In genomic region chr19:15378529-15379082, GRCh38 we compare ENCODE assay signal across 8 cellular contexts. TPM values are rescaled to one million over a fixed set of nuclear protein-coding genes. Genes with fewer than 3 reads are reported as not detected.
DNase-seq lines count a peak whose midpoint lies in the region; ATAC-seq, FAIRE-seq and TF ChIP-seq lines count a peak whose summit lies in the region.

No MANE protein-coding gene starts in this region.

- POLR2A ChIA-PET in PC-9 (lab: Charles Lee; ENCODE audit: unreplicated experiment): interaction anchor here (0.6 to 2.3 kb wide), 10 partner anchors 8 to 689 kb away, joined by 3 to 19 read pairs (median 5); partner anchors contain the start of gene AKAP8L

- H3K9me3 ChIP-seq in BLaER1 treated with 17β-estradiol and CSF1 and Interleukin-3, amounts not matched to agents 10 nM and 100 nM (replicated peaks in 1 of 11): no peaks in the 10 kb centered on the region
- H3K9me3 ChIP-seq in HAP-1: no peaks in the 10 kb centered on the region
- H3K9me3 ChIP-seq in PC-9 (ENCODE audit: insufficient read depth, low read depth): no peaks in the 10 kb centered on the region
- H3K9me3 ChIP-seq in neutrophil: no peaks in the 10 kb centered on the region

- H3K4me2 ChIP-seq in BLaER1 treated with 17β-estradiol and CSF1 and Interleukin-3, amounts not matched to agents 10 nM and 100 nM: peak overlapping the region; percentile 93 to 99 (median 99)
- H3K4me2 ChIP-seq in PC-9: peak overlapping the region; percentile 77

- peaks cover 58% of the 10 kb centered on the region for H3K79me2 ChIP-seq in PC-9 (ENCODE audit: low read depth)

- H3K27ac ChIP-seq in BLaER1 treated with 17β-estradiol and CSF1 and Interleukin-3, amounts not matched to agents 10 nM and 100 nM: peak overlapping the region; percentile 95 to 99 (median 98)
- H3K27ac ChIP-seq in PC-9 (peak overlapping the region; percentile 87), neutrophil (peak overlapping the region; percentile 90)

- peaks cover 26 to 59% (median 45%) of the 10 kb centered on the region in 11 experiments for H3K36me3 ChIP-seq in BLaER1 treated with 17β-estradiol and CSF1 and Interleukin-3, amounts not matched to agents 10 nM and 100 nM
- H3K36me3 ChIP-seq in HAP-1 (replicated peaks) (peaks cover 26% of the 10 kb centered on the region), PC-9 (ENCODE audit: low read depth) (no peaks in the 10 kb centered on the region), neutrophil (peaks cover 20% of the 10 kb centered on the region)

- CTCF ChIA-PET in PC-9 (lab: Charles Lee): interaction anchor here (0.6 kb wide), 1 partner anchor 185 kb away, joined by 3 read pairs; no protein-coding TSS in a partner anchor

- no peaks in the 10 kb centered on the region for H3K9me2 ChIP-seq in PC-9 (ENCODE audit: insufficient read depth)

- in situ Hi-C loops in HAP-1 (cut with MboI; ENCODE audit: low sequenced_read_pairs): no loop called here

- BruUV-seq in PC-9 (replicated peaks; lab: Mats Ljungman, UMichigan): TSS peak; percentile 49

- DNase-seq in HAP-1 (ENCODE audit: low spot score in 2 of 2) (peak; percentile 42 to 67), PC-9 (peak; percentile 41 to 53), frontal cortex (ENCODE audit: low spot score in 2 of 2) (peak; percentile 58 to 61), ureter (ENCODE audit: low spot score) (peak; percentile 64)
- peak; percentile 55 for DNase-seq in activated naive CD4-positive, alpha-beta T cell treated with Interleukin-2 at 50 U/mL for 16 hours

- peak overlapping the region; percentile 78 for H2AFZ ChIP-seq in PC-9

- peak overlapping the region; percentile 84 to 100 (median 94) for H3K4me3 ChIP-seq in BLaER1 treated with 17β-estradiol and CSF1 and Interleukin-3, amounts not matched to agents 10 nM and 100 nM
- peak overlapping the region; percentile 93 for H3K4me3 ChIP-seq in HAP-1
- H3K4me3 ChIP-seq in PC-9: peak overlapping the region; percentile 78
- H3K4me3 ChIP-seq in neutrophil (ENCODE audit: low read depth in 1 of 2, low read length in 1 of 2): peak overlapping the region; percentile 94 to 96

- no peak for ATAC-seq in HG02798 (IDR thresholded peaks at IDR 0.05; ENCODE audit: poor library complexity, unreplicated experiment)

- H3K4me1 ChIP-seq in BLaER1 treated with 17β-estradiol and CSF1 and Interleukin-3, amounts not matched to agents 10 nM and 100 nM: peaks cover 34 to 70% (median 47%) of the 10 kb centered on the region in 10 experiments
- H3K4me1 ChIP-seq in HAP-1 (peaks cover 3% of the 10 kb centered on the region), PC-9 (replicated peaks; ENCODE audit: insufficient read depth) (peaks cover 22% of the 10 kb centered on the region), neutrophil (ENCODE audit: control insufficient read depth in 1 of 2, insufficient read depth in 1 of 2, low read depth in 1 of 2, low read length in 1 of 2) (peaks cover 25 to 26% of the 10 kb centered on the region in 2 experiments)

- peak overlapping the region; percentile 94 to 99 (median 97) for H3K9ac ChIP-seq in BLaER1 treated with 17β-estradiol and CSF1 and Interleukin-3, amounts not matched to agents 10 nM and 100 nM

- H3F3A ChIP-seq in PC-9 (ENCODE audit: insufficient read depth, low read depth): peaks cover 40% of the 10 kb centered on the region

- intact Hi-C loops in PC-9 (cut with micrococcal nuclease; ENCODE audit: unreplicated experiment): loop anchor here (1.0 to 2.0 kb wide), 2 partner anchors 40 to 178 kb away; partner anchors contain the start of gene AKAP8L

- no peaks in the 10 kb centered on the region for H3K27me3 ChIP-seq in BLaER1 treated with 17β-estradiol and CSF1 and Interleukin-3, amounts not matched to agents 10 nM and 100 nM
- H3K27me3 ChIP-seq in HAP-1 (ENCODE audit: low read depth) (no peaks in the 10 kb centered on the region), PC-9 (ENCODE audit: insufficient read depth, low read depth) (no peaks in the 10 kb centered on the region), neutrophil (no peaks in the 10 kb centered on the region)

- TF ChIP-seq CTCF in PC-9 (conservative IDR thresholded peaks at IDR 0.05) (no peak), neutrophil (IDR thresholded peaks at IDR 0.05) (no peak)

- FAIRE-seq in frontal cortex (lab: Jason Lieb, UNC): no peak

- peaks cover 44 to 82% (median 57%) of the 10 kb centered on the region in 11 experiments for H4K20me1 ChIP-seq in BLaER1 treated with 17β-estradiol and CSF1 and Interleukin-3, amounts not matched to agents 10 nM and 100 nM
- peaks cover 43% of the 10 kb centered on the region for H4K20me1 ChIP-seq in PC-9 (ENCODE audit: insufficient read depth)

RNA-seq across cellular contexts. Expression of gene AKAP8, which starts 1.0 kb away (rescaled TPM):
- 39.5 and 43.4 TPM in 2 replicates for total RNA-seq in PC-9 (2021)
- total RNA-seq in frontal cortex: 9.8 TPM
- total RNA-seq in ureter: 69.7 TPM

RNA-seq across cellular contexts. Expression of gene AKAP8L, which starts 40.2 kb away (rescaled TPM):
- 49.9 and 62.4 TPM in 2 replicates for total RNA-seq in PC-9 (2021)
- 65.2 TPM for total RNA-seq in frontal cortex
- total RNA-seq in ureter: 133 TPM

RNA-seq across cellular contexts. Expression of gene BRD4, which starts 46.3 kb away (rescaled TPM):
- total RNA-seq in PC-9 (2021): 109 and 138 TPM in 2 replicates
- total RNA-seq in frontal cortex: 11.4 TPM
- 134 TPM for total RNA-seq in ureter
